8 cellular contexts compared by ENCODE assay signal in the genomic region with DNA sequence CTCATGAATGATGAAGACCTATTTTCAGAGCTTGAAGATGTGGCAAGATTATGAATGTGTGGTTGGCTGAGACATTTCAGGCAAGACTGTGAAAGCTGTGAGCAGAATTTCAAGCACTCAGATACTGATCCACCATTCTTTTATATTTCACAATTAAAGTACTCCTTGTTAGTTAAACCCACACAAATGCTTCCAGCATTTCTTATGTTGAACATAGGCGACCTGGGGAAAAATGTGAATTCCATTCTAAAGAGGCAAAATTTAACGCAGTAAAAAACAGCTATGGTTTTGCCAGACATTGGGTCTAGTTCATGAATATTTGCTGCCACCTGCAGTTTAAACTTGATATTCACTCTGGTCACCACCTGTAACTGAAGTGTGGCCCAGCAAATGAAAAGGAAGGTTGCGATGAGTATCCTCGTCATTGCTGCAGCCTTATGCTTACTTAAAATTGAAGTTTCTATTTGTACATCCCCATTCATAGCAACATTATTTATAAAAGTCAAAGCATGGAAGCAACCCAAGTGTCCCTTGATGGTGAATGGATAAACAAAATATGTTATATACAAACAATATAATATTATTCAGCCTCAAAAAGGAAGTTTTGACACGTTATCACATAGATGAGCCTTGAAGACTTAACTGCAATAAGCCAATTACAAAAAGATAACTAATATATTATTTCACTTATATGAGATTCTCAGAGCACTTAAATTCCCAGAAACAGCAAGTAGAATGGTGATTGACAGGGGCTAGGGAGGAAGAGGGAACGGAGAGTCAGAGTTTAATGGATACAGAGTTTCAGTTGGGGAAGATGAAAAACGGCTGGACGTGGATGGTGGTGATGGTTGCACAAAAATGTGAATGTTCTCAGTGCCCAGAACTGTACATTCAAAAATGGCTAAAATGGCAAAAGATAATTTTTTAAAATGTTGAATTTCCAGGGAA. TPM values are rescaled to one million over a fixed set of nuclear protein-coding genes. Genes with fewer than 3 reads are reported as not detected.
A peak's percentile ranks its signal among the peaks of the same experiment; 100 is the strongest.
DNase-seq lines count a peak whose midpoint lies in the region; ATAC-seq and TF ChIP-seq lines count a peak whose summit lies in the region.

No MANE protein-coding gene starts in this region.

- no peak overlapping the region for H3K27ac ChIP-seq in neuronal stem cell (replicated peaks; ENCODE audit: low read length)

- no peak overlapping the region for H3K27ac Mint-ChIP-seq in activated CD4-positive, alpha-beta memory T cell treated with anti-CD3 and anti-CD28 coated beads for 36 hours

- no peak overlapping the region for H2BK5ac ChIP-seq in neuronal stem cell (ENCODE audit: low read length)

- no peaks in the 10 kb centered on the region for H3K27me3 ChIP-seq in neuronal stem cell (ENCODE audit: control insufficient read depth in 3 of 3, insufficient read depth in 3 of 3, low read depth in 1 of 3, low read length in 3 of 3)

- no peak overlapping the region for H2AK5ac ChIP-seq in neuronal stem cell (ENCODE audit: low read depth, low read length)

- TF ChIP-seq CTCF in fibroblast of the aortic adventitia (IDR thresholded peaks at IDR 0.05; ENCODE audit: insufficient read depth, low read length): peak; percentile 45

- H3K9me3 Mint-ChIP-seq in activated CD4-positive, alpha-beta memory T cell treated with anti-CD3 and anti-CD28 coated beads for 36 hours: no peaks in the 10 kb centered on the region

- peaks cover 9% of the 10 kb centered on the region for H3K4me1 Mint-ChIP-seq in activated CD4-positive, alpha-beta memory T cell treated with anti-CD3 and anti-CD28 coated beads for 36 hours (ENCODE audit: low read depth)

- H3K36me3 ChIP-seq in neuronal stem cell (replicated peaks in 1 of 2; ENCODE audit: control insufficient read depth in 2 of 2, insufficient read depth in 2 of 2, low read length in 2 of 2): no peaks in the 10 kb centered on the region

- H3K9ac ChIP-seq in neuronal stem cell (ENCODE audit: low read depth, low read length, poor library complexity): no peak overlapping the region

- CTCF ChIA-PET in activated CD4-positive, alpha-beta memory T cell treated with anti-CD3 and anti-CD28 coated beads for 36 hours (lab: Charles Lee): interaction anchor here (0.6 to 7.9 kb wide), 44 partner anchors 8 to 828 kb away, joined by 3 to 200 read pairs (median 4); a partner anchor contains a TSS

- no CpG with 5 or more reads among the region's 8 CpGs for WGBS in neuronal stem cell (ENCODE audit: extremely low coverage in 2 of 2, insufficient read length in 2 of 2, insufficient replicate concordance in 1 of 2), 2 donors

- peaks cover 0 to 4% of the 10 kb centered on the region in 2 donors for H3K4me1 ChIP-seq in neuronal stem cell (ENCODE audit: control insufficient read depth in 2 of 2, insufficient read depth in 1 of 2, low read depth in 1 of 2, low read length in 2 of 2)

- no peak overlapping the region for H3K14ac ChIP-seq in neuronal stem cell (ENCODE audit: low read length)

- H3K79me1 ChIP-seq in neuronal stem cell (ENCODE audit: low read depth, low read length): no peaks in the 10 kb centered on the region

- H3K36me3 Mint-ChIP-seq in activated CD4-positive, alpha-beta memory T cell treated with anti-CD3 and anti-CD28 coated beads for 36 hours: no peaks in the 10 kb centered on the region

- no peak overlapping the region for H3K4me3 Mint-ChIP-seq in activated CD4-positive, alpha-beta memory T cell treated with anti-CD3 and anti-CD28 coated beads for 36 hours

- H3K4ac ChIP-seq in neuronal stem cell (ENCODE audit: low read length): no peak overlapping the region

- no peak overlapping the region for H2BK12ac ChIP-seq in neuronal stem cell (ENCODE audit: low read length)

- H3K18ac ChIP-seq in neuronal stem cell (ENCODE audit: low read length): no peak overlapping the region

- no peak overlapping the region for H3K23ac ChIP-seq in neuronal stem cell (ENCODE audit: low read depth, low read length, poor library complexity)

- intact Hi-C loops in activated CD4-positive, alpha-beta memory T cell treated with anti-CD3 and anti-CD28 coated beads for 36 hours (cut with micrococcal nuclease): loop anchor here (1.0 to 5.0 kb wide), 6 partner anchors 34 to 829 kb away; a partner anchor contains a TSS

- H4K91ac ChIP-seq in neuronal stem cell (ENCODE audit: low read depth, low read length, poor library complexity): no peak overlapping the region

- peaks cover 0 to 11% of the 10 kb centered on the region in 2 donors for H3K9me3 ChIP-seq in neuronal stem cell (replicated peaks in 1 of 2; ENCODE audit: control insufficient read depth in 2 of 2, insufficient read depth in 1 of 2, low read depth in 1 of 2, low read length in 2 of 2)

- H2BK15ac ChIP-seq in neuronal stem cell (ENCODE audit: low read length): no peak overlapping the region

- no peaks in the 10 kb centered on the region for H3K27me3 Mint-ChIP-seq in activated CD4-positive, alpha-beta memory T cell treated with anti-CD3 and anti-CD28 coated beads for 36 hours

- H2BK120ac ChIP-seq in neuronal stem cell (ENCODE audit: low read depth, low read length): no peak overlapping the region

- H3K4me3 ChIP-seq in fibroblast of the aortic adventitia (ENCODE audit: low read depth, low read length) (no peak overlapping the region), neuronal stem cell (ENCODE audit: low read length in 2 of 2) (no peak overlapping the region)

- peak overlapping the region; percentile 50 for H2AFZ ChIP-seq in neuronal stem cell (ENCODE audit: low read length)

- DNase-seq in CMK (ENCODE audit: low read depth): peak; percentile 18
- peak; percentile 17 to 65 for DNase-seq in NCI-H446 (lab: John Stamatoyannopoulos, UW)
- peak; percentile 32 for DNase-seq in activated CD4-positive, alpha-beta memory T cell treated with anti-CD3 and anti-CD28 coated beads for 36 hours
- peak; percentile 77 for DNase-seq in fibroblast of the aortic adventitia (ENCODE audit: low read depth)
- DNase-seq in neuronal stem cell (ENCODE audit: low spot score): peak; percentile 21
- no peak for DNase-seq in activated effector memory CD4-positive, alpha-beta T cell treated with anti-CD3 and anti-CD28 coated beads, Interleukin-2, amount 50 U/mL, for 16 hours

- peak; percentile 86 for ATAC-seq in GM18868 (IDR thresholded peaks at IDR 0.05; ENCODE audit: unreplicated experiment)
- ATAC-seq in HG03159 (IDR thresholded peaks at IDR 0.05; ENCODE audit: unreplicated experiment): peak; percentile 86

- no peak overlapping the region for H3K4me2 ChIP-seq in neuronal stem cell (ENCODE audit: insufficient read depth, low read length, poor library complexity, severe bottlenecking)

- H4K8ac ChIP-seq in neuronal stem cell (ENCODE audit: low read depth, low read length): no peak overlapping the region

- POLR2A ChIA-PET in activated CD4-positive, alpha-beta memory T cell treated with anti-CD3 and anti-CD28 coated beads for 36 hours (lab: Charles Lee): no interaction called here

RNA-seq across cellular contexts. Expression of a gene that starts 32.4 kb away (rescaled TPM):
- 10 to 100 TPM in 1 of 2 experiments, 1 to 10 TPM in 1; 7.6 to 10.8 TPM for total RNA-seq in activated CD4-positive, alpha-beta memory T cell treated with anti-CD3 and anti-CD28 coated beads for 36 hours
- total RNA-seq in fibroblast of the aortic adventitia (ENCODE audit: low replicate concordance): 0.74 and 1.9 TPM in 2 replicates
- 11.3 TPM for polyA plus RNA-seq in neuronal stem cell (2013, experiment 1 of 2)
- 10.6 TPM for polyA plus RNA-seq in neuronal stem cell (2013, experiment 2 of 2)
